In genomic region chr18:44979813-44980212, GRCh38 we compare ENCODE assay signal across 25 cellular contexts.
"Had no signal": no experiment of that assay in that cellular context is flagged by ENCODE, and none has a peak within 500 bp of the region (broad histone marks: within the 10 kb centered on the region; RNA-seq: fewer than 3 reads in every experiment).

No MANE protein-coding gene starts in this region.

- H3K4me1 ChIP-seq: lower lobe of right lung, parathyroid adenoma, right lobe of liver, tibial artery had no signal

- ATAC-seq: activated naive CD8-positive, alpha-beta T cell treated with anti-CD3 and anti-CD28 coated beads, Interleukin-2, amount 50 U/mL, for 24 hours; body of pancreas; heart right ventricle; stimulated activated naive CD8-positive, alpha-beta T cell treated with anti-CD3 and anti-CD28 coated beads, Interleukin-15, Interleukin-2, amounts not matched to agents 100 U/mL and 50 U/mL, for 24 hours; T-helper 17 cell had no signal

- H3K79me2 ChIP-seq: parathyroid adenoma had no signal

- H3K36me3 ChIP-seq: heart right ventricle, lower lobe of right lung, right lobe of liver, tibial artery had no signal

- H3K4me3 ChIP-seq: body of pancreas, heart right ventricle, lower lobe of right lung, right lobe of liver, smooth muscle cell, tibial artery had no signal

- H3K27me3 ChIP-seq: body of pancreas, heart right ventricle, right lobe of liver, tibial artery had no signal

- H3K27me3 Mint-ChIP-seq: activated CD4-positive, alpha-beta memory T cell treated with anti-CD3 and anti-CD28 coated beads, Interleukin-2, amount 10 ng/mL, durations not matched to agents 7 days and 5 days; activated CD4-positive, alpha-beta T cell treated with anti-CD3 and anti-CD28 coated beads, Interleukin-2, amount 10 ng/mL, durations not matched to agents 24 days and 14 days; activated naive CD8-positive, alpha-beta T cell treated with anti-CD3 and anti-CD28 coated beads, Interleukin-2, amount 50 U/mL, for 24 hours had no signal

- H3K9me3 Mint-ChIP-seq: activated CD4-positive, alpha-beta memory T cell treated with anti-CD3 and anti-CD28 coated beads, Interleukin-2, amount 10 ng/mL, durations not matched to agents 7 days and 5 days; activated CD4-positive, alpha-beta T cell treated with anti-CD3 and anti-CD28 coated beads, Interleukin-2, amount 10 ng/mL, durations not matched to agents 24 days and 14 days; activated naive CD8-positive, alpha-beta T cell treated with anti-CD3 and anti-CD28 coated beads, Interleukin-2, amount 50 U/mL, for 24 hours; activated T-helper 1 cell treated with anti-CD3 and anti-CD28 coated beads, Interleukin-12 subunit alpha, Interleukin-12 subunit beta, Interleukin-2, Interleukin-4 antibody, amounts not matched to agents 30 ng/mL and 10 ng/mL and 1 ng/mL, durations not matched to agents 14 hours and 24 hours and 36 hours; nephron had no signal

- H3K4me2 ChIP-seq: smooth muscle cell had no signal

- H2AFZ ChIP-seq: parathyroid adenoma had no signal

- H3K9ac ChIP-seq: parathyroid adenoma had no signal

- H3K27ac Mint-ChIP-seq: activated CD4-positive, alpha-beta memory T cell treated with anti-CD3 and anti-CD28 coated beads, Interleukin-2, amount 10 ng/mL, durations not matched to agents 7 days and 5 days; activated CD4-positive, alpha-beta T cell treated with anti-CD3 and anti-CD28 coated beads, Interleukin-2, amount 10 ng/mL, durations not matched to agents 24 days and 14 days; activated naive CD8-positive, alpha-beta T cell treated with anti-CD3 and anti-CD28 coated beads, Interleukin-2, amount 50 U/mL, for 24 hours; activated T-helper 1 cell treated with anti-CD3 and anti-CD28 coated beads, Interleukin-12 subunit alpha, Interleukin-12 subunit beta, Interleukin-2, Interleukin-4 antibody, amounts not matched to agents 30 ng/mL and 10 ng/mL and 1 ng/mL, durations not matched to agents 14 hours and 24 hours and 36 hours; nephron; T-helper 17 cell had no signal

- FAIRE-seq: endometrium, kidney had no signal

- H3K4me3 Mint-ChIP-seq: activated CD4-positive, alpha-beta memory T cell treated with anti-CD3 and anti-CD28 coated beads, Interleukin-2, amount 10 ng/mL, durations not matched to agents 7 days and 5 days; activated CD4-positive, alpha-beta T cell treated with anti-CD3 and anti-CD28 coated beads, Interleukin-2, amount 10 ng/mL, durations not matched to agents 24 days and 14 days; activated naive CD8-positive, alpha-beta T cell treated with anti-CD3 and anti-CD28 coated beads, Interleukin-2, amount 50 U/mL, for 24 hours; activated T-helper 1 cell treated with anti-CD3 and anti-CD28 coated beads, Interleukin-12 subunit alpha, Interleukin-12 subunit beta, Interleukin-2, Interleukin-4 antibody, amounts not matched to agents 30 ng/mL and 10 ng/mL and 1 ng/mL, durations not matched to agents 14 hours and 24 hours and 36 hours; nephron; T-helper 17 cell had no signal

- H3K27ac ChIP-seq: body of pancreas, heart right ventricle, lower lobe of right lung, parathyroid adenoma, right lobe of liver, tibial artery had no signal

- H3K9me3 ChIP-seq: body of pancreas, heart right ventricle, lower lobe of right lung, right lobe of liver, tibial artery had no signal

- H3K4me1 Mint-ChIP-seq: activated CD4-positive, alpha-beta memory T cell treated with anti-CD3 and anti-CD28 coated beads, Interleukin-2, amount 10 ng/mL, durations not matched to agents 7 days and 5 days; activated CD4-positive, alpha-beta T cell treated with anti-CD3 and anti-CD28 coated beads, Interleukin-2, amount 10 ng/mL, durations not matched to agents 24 days and 14 days; activated naive CD8-positive, alpha-beta T cell treated with anti-CD3 and anti-CD28 coated beads, Interleukin-2, amount 50 U/mL, for 24 hours had no signal

- DNase-seq: activated CD4-positive, alpha-beta memory T cell treated with anti-CD3 and anti-CD28 coated beads, Interleukin-2, amount 10 ng/mL, durations not matched to agents 7 days and 5 days; activated CD4-positive, alpha-beta T cell treated with anti-CD3 and anti-CD28 coated beads, Interleukin-2, amount 10 ng/mL, durations not matched to agents 24 days and 14 days; activated gamma-delta T cell; activated naive CD4-positive, alpha-beta T cell treated with anti-CD3 and anti-CD28 coated beads, Interleukin-2, amount 50 U/mL, for 16 hours; activated naive CD8-positive, alpha-beta T cell treated with anti-CD3 and anti-CD28 coated beads, Interleukin-2, amount 50 U/mL, for 24 hours; effector CD4-positive, alpha-beta T cell; foreskin fibroblast; heart right ventricle; kidney; lower lobe of right lung; midbrain; nucleus accumbens; right lobe of liver; stimulated activated CD4-positive, alpha-beta T cell treated with anti-CD3 and anti-CD28 coated beads, Interleukin-2, amount 100 ng/mL, for 48 hours; stimulated activated naive CD8-positive, alpha-beta T cell treated with anti-CD3 and anti-CD28 coated beads, Interleukin-15, Interleukin-2, amounts not matched to agents 100 U/mL and 50 U/mL, for 24 hours; substantia nigra; SW 1271; T-helper 17 cell; tibial artery had no signal
